Comparison of ENCODE assay signal across 9 cellular contexts in genomic region chr6:132713355-132714134, GRCh38. TPM values are rescaled to one million over a fixed set of nuclear protein-coding genes. Genes with fewer than 3 reads are reported as not detected.
DNase-seq lines count a peak whose midpoint lies in the region; ATAC-seq, FAIRE-seq and TF ChIP-seq lines count a peak whose summit lies in the region.
"Had no signal": no experiment of that assay in that cellular context is flagged by ENCODE, and none has a peak within 500 bp of the region (broad histone marks: within the 10 kb centered on the region; RNA-seq: fewer than 3 reads in every experiment).

VNN1 (minus strand) TSS chr6:132714055; CDS start chr6:132714035, 20 bp downstream.

- peaks cover 16% of the 10 kb centered on the region for H3K4me1 Mint-ChIP-seq in MCF 10A (ENCODE audit: insufficient read depth, unreplicated experiment)
- no peaks in the 10 kb centered on the region for H3K4me1 Mint-ChIP-seq in CD8-positive, alpha-beta memory T cell

- TF ChIP-seq CTCF in MCF 10A (IDR thresholded peaks at IDR 0.05; ENCODE audit: unreplicated experiment) (no peak), breast epithelium (IDR thresholded peaks at IDR 0.05) (no peak), kidney (IDR thresholded peaks at IDR 0.05; ENCODE audit: borderline replicate concordance, extremely low read depth, insufficient read depth) (no peak), upper lobe of right lung (IDR thresholded peaks at IDR 0.05) (no peak)

- H3K9me3 Mint-ChIP-seq in MCF 10A (ENCODE audit: unreplicated experiment), result no peaks in the 10 kb centered on the region
- H3K9me3 Mint-ChIP-seq in CD8-positive, alpha-beta memory T cell, result peaks cover 0 to 3% (median 0%) of the 10 kb centered on the region in 5 donors

- POLR2A ChIA-PET in MCF 10A (lab: Yijun Ruan, JAX), result no interaction called here
- POLR2A ChIA-PET in CD8-positive, alpha-beta memory T cell (lab: Charles Lee), result no interaction called here

- no peak within 1 kb of the TSS for H3K27ac Mint-ChIP-seq in MCF 10A (ENCODE audit: low read depth, unreplicated experiment)
- H3K27ac Mint-ChIP-seq in CD8-positive, alpha-beta memory T cell, result no peak within 1 kb of the TSS

- intact Hi-C loops in MCF 10A (cut with micrococcal nuclease) (no loop called here), breast epithelium (cut with DNase I; ENCODE audit: low total_unique reads) (loop anchor here (2.0 kb wide), 1 partner anchor 35 kb away; no protein-coding TSS in a partner anchor), kidney (cut with DNase I) (no loop called here), upper lobe of right lung (cut with DNase I) (no loop called here)

- CTCF ChIA-PET in MCF 10A (lab: Yijun Ruan, JAX), result interaction anchor here (1.0 to 3.2 kb wide), 7 partner anchors 9 to 66 kb away, joined by 3 to 57 read pairs (median 7); no protein-coding TSS in a partner anchor
- CTCF ChIA-PET in CD8-positive, alpha-beta memory T cell (lab: Charles Lee), result no interaction called here

- no peak within 1 kb of the TSS for H3K27ac ChIP-seq in breast epithelium
- H3K27ac ChIP-seq in kidney (ENCODE audit: low read depth in 2 of 2, low read length in 2 of 2), result peak within 1 kb of the TSS; percentile 37 to 52
- H3K27ac ChIP-seq in upper lobe of right lung, result peak within 1 kb of the TSS; percentile 61
- H3K27ac ChIP-seq in CD8-positive, alpha-beta memory T cell (ENCODE audit: low read depth, low read length), result no peak within 1 kb of the TSS

- no peak for TF ChIP-seq POLR2A in breast epithelium (IDR thresholded peaks at IDR 0.05)

- no peak within 1 kb of the TSS for H3K9ac ChIP-seq in kidney (ENCODE audit: low read length in 2 of 2)

- peaks cover 4% of the 10 kb centered on the region for H3K36me3 Mint-ChIP-seq in MCF 10A (ENCODE audit: insufficient read depth, unreplicated experiment)
- no peaks in the 10 kb centered on the region for H3K36me3 Mint-ChIP-seq in CD8-positive, alpha-beta memory T cell

- H3K9me3 ChIP-seq in breast epithelium, result no peaks in the 10 kb centered on the region
- H3K9me3 ChIP-seq in kidney (ENCODE audit: control insufficient read depth in 1 of 2, low read length in 2 of 2), result no peaks in the 10 kb centered on the region
- no peaks in the 10 kb centered on the region for H3K9me3 ChIP-seq in upper lobe of right lung
- no peaks in the 10 kb centered on the region for H3K9me3 ChIP-seq in CD8-positive, alpha-beta memory T cell (ENCODE audit: low read length)

- BruUV-seq in MCF 10A (replicated peaks; lab: Mats Ljungman, UMichigan), result no TSS peak

- no peak within 1 kb of the TSS for H3K4me3 ChIP-seq in breast epithelium
- H3K4me3 ChIP-seq in kidney (ENCODE audit: low read length in 2 of 2), result peak within 1 kb of the TSS; percentile 27 to 37
- H3K4me3 ChIP-seq in upper lobe of right lung, result no peak within 1 kb of the TSS
- no peak within 1 kb of the TSS for H3K4me3 ChIP-seq in CD8-positive, alpha-beta memory T cell (ENCODE audit: low read length)

- FAIRE-seq in kidney (lab: Jason Lieb, UNC), result no peak
- FAIRE-seq: A204.1 had no signal

- H3K27me3 ChIP-seq in breast epithelium, result no peaks in the 10 kb centered on the region
- no peaks in the 10 kb centered on the region for H3K27me3 ChIP-seq in upper lobe of right lung
- no peaks in the 10 kb centered on the region for H3K27me3 ChIP-seq in CD8-positive, alpha-beta memory T cell (ENCODE audit: insufficient read depth, low read length, poor library complexity, severe bottlenecking)

- no peaks in the 10 kb centered on the region for H3K27me3 Mint-ChIP-seq in MCF 10A (ENCODE audit: insufficient read depth, unreplicated experiment)
- H3K27me3 Mint-ChIP-seq in CD8-positive, alpha-beta memory T cell, result peaks cover 3 to 33% of the 10 kb centered on the region in 2 donors

- H3K4me1 ChIP-seq in breast epithelium, result no peaks in the 10 kb centered on the region
- H3K4me1 ChIP-seq in kidney (ENCODE audit: control insufficient read depth in 1 of 2, insufficient read depth in 1 of 2, low read depth in 1 of 2, low read length in 2 of 2), result no peaks in the 10 kb centered on the region
- no peaks in the 10 kb centered on the region for H3K4me1 ChIP-seq in upper lobe of right lung
- no peaks in the 10 kb centered on the region for H3K4me1 ChIP-seq in CD8-positive, alpha-beta memory T cell (ENCODE audit: insufficient read depth, low read length)

- ATAC-seq in upper lobe of right lung, result peak; percentile 85

- no peak within 1 kb of the TSS for H3K4me3 Mint-ChIP-seq in MCF 10A (ENCODE audit: unreplicated experiment)
- H3K4me3 Mint-ChIP-seq in CD8-positive, alpha-beta memory T cell, result no peak within 1 kb of the TSS

- DNase-seq in MCF 10A (ENCODE audit: unreplicated experiment) (peak; percentile 76), breast epithelium (ENCODE audit: low spot score in 2 of 2) (no peak), NOMO-1 treated with dmso at 0.1 percent for 144 hours (lab: John Stamatoyannopoulos, UW; ENCODE audit: unreplicated experiment) (peak; percentile 84), kidney (no peak), upper lobe of right lung (no peak), NCI-H1417 treated with DMSO at 0.1 percent for 48 hours (lab: John Stamatoyannopoulos, UW) (no peak)
- no peak for DNase-seq in CD8-positive, alpha-beta memory T cell
- DNase-seq in stimulated activated CD4-positive, alpha-beta T cell treated with anti-CD3 and anti-CD28 coated beads, Interleukin-15, amount 100 ng/mL, for 24 hours, result no peak

- H3K36me3 ChIP-seq in breast epithelium (no peaks in the 10 kb centered on the region), kidney (ENCODE audit: control insufficient read depth in 1 of 2, insufficient read depth in 2 of 2, low read length in 2 of 2) (no peaks in the 10 kb centered on the region), upper lobe of right lung (no peaks in the 10 kb centered on the region)
- no peaks in the 10 kb centered on the region for H3K36me3 ChIP-seq in CD8-positive, alpha-beta memory T cell (ENCODE audit: insufficient read depth, low read length)

RNA-seq across cellular contexts. Expression of gene VNN1, which starts in this region (rescaled TPM):
- total RNA-seq in MCF 10A (2022), result 3.5 and 5.4 TPM in 2 replicates
- 1 to 10 TPM in 2 of 3 donors, under 1 TPM in 1; 0.98 to 8.6 (median 2.6) TPM for total RNA-seq in breast epithelium
- 7.5 TPM for total RNA-seq in kidney
- polyA plus RNA-seq in kidney (ENCODE audit: insufficient read depth, low read depth, low replicate concordance), result 13.8 TPM
- 10.1 TPM for total RNA-seq in upper lobe of right lung
- not detected for total RNA-seq in CD8-positive, alpha-beta memory T cell
- polyA plus RNA-seq in CD8-positive, alpha-beta memory T cell, result not detected

Comparison
In these comparisons a context has a peak if more than half of its experiments do, and no peak if none do; other contexts are left out.
1. RNA of gene VNN1 (polyA plus RNA-seq): 13.8 TPM in kidney (single experiment); not detected in CD8-positive, alpha-beta memory T cell (single experiment); every median in the first group is over 10 times any median in the second.
2. DNase-seq: peak in MCF 10A (single experiment) and NOMO-1 treated with dmso at 0.1 percent for 144 hours (single experiment); none in breast epithelium (0 of 2), kidney (single experiment), upper lobe of right lung (single experiment), CD8-positive, alpha-beta memory T cell (0 of 5), NCI-H1417 treated with DMSO at 0.1 percent for 48 hours (single experiment) and stimulated activated CD4-positive, alpha-beta T cell treated with anti-CD3 and anti-CD28 coated beads, Interleukin-15, amount 100 ng/mL, for 24 hours (single experiment).
3. H3K27ac ChIP-seq: peak in kidney (2 of 2) and upper lobe of right lung (single experiment); none in breast epithelium (0 of 2) and CD8-positive, alpha-beta memory T cell (single experiment).
4. H3K4me3 ChIP-seq: peak in kidney (2 of 2); none in breast epithelium (0 of 3), upper lobe of right lung (single experiment) and CD8-positive, alpha-beta memory T cell (single experiment).